Comparison of ENCODE assay signal across 8 cellular contexts in the genomic region with DNA sequence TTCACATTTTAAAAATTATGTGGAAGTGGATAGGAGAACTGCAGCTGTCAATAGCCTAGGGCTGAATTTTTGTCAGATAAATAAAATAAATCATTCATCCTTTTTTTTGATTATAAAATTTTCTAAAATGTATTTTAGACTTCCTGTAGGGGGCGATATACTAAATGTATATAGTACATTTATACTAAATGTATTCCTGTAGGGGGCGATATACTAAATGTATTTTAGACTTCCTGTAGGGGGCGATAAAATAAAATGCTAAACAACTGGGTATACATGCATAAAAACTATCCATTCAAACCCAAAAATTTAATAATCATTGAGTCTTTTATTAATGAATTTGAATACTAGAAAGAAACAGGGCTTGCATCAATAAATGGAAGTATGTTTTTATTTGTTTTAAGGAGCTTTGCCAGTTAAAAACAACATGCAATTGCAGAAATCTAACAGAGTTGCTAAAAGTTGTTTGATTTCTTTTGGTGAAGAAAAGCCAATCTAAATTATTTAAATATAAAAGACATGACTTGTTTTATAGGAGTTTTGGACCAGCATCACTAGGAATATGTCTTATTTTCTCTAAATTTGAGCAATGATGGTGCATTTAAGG. TPM values are rescaled to one million over a fixed set of nuclear protein-coding genes. Genes with fewer than 3 reads are reported as not detected.
DNase-seq lines count a peak whose midpoint lies in the region; ATAC-seq, FAIRE-seq and TF ChIP-seq lines count a peak whose summit lies in the region.

No MANE protein-coding gene starts in this region.

- TF ChIP-seq CTCF in right atrium auricular region (IDR thresholded peaks at IDR 0.05): peak; percentile 75 to 87
- TF ChIP-seq CTCF in Loucy (conservative IDR thresholded peaks at IDR 0.05; ENCODE audit: low read length): peak; percentile 100
- TF ChIP-seq CTCF in tibial artery (IDR thresholded peaks at IDR 0.05): peak; percentile 60 to 61

- H3K9ac ChIP-seq in Loucy (ENCODE audit: low read depth, low read length, poor library complexity, severe bottlenecking): no peak overlapping the region

- peaks cover 0 to 18% of the 10 kb centered on the region in 2 donors for H3K4me1 ChIP-seq in right atrium auricular region
- no peaks in the 10 kb centered on the region for H3K4me1 ChIP-seq in right cardiac atrium (ENCODE audit: control insufficient read depth, insufficient read depth, low read length)
- no peaks in the 10 kb centered on the region for H3K4me1 ChIP-seq in Loucy (ENCODE audit: insufficient read depth, low read length, poor library complexity, severe bottlenecking)
- H3K4me1 ChIP-seq in tibial artery: peaks cover 0 to 6% (median 2%) of the 10 kb centered on the region in 4 donors

- H3K4me2 ChIP-seq in Loucy (ENCODE audit: low read depth, low read length, poor library complexity, severe bottlenecking): no peak overlapping the region

- intact Hi-C loops in right cardiac atrium (cut with DNase I): loop anchor here (5.0 to 10.0 kb wide), 3 partner anchors 85 to 118 kb away; no protein-coding TSS in a partner anchor
- intact Hi-C loops in tibial artery (cut with DNase I; ENCODE audit: low total_unique reads): loop anchor here (10.0 kb wide), 1 partner anchor 125 kb away; no protein-coding TSS in a partner anchor

- peak overlapping the region; percentile 27 for H2AFZ ChIP-seq in Loucy (ENCODE audit: low read length)

- H4K20me1 ChIP-seq in Loucy (ENCODE audit: insufficient read depth, low read length, poor library complexity, severe bottlenecking): no peaks in the 10 kb centered on the region

- DNase-seq in right atrium auricular region (ENCODE audit: low spot score) (no peak), right cardiac atrium (no peak), SKM-1 treated with dmso at 0.1 percent for 144 hours (lab: John Stamatoyannopoulos, UW; ENCODE audit: unreplicated experiment) (peak; percentile 69), frontal cortex (ENCODE audit: low spot score in 2 of 2) (no peak), tibial artery (no peak), hypothalamus (lab: John Stamatoyannopoulos, UW) (no peak)

- WGBS in right cardiac atrium: 22% methylated on average over 3 of the region's 3 CpGs

- H3K9me3 ChIP-seq in right atrium auricular region: no peaks in the 10 kb centered on the region
- H3K9me3 ChIP-seq in right cardiac atrium (ENCODE audit: control insufficient read depth, low read length): no peaks in the 10 kb centered on the region
- H3K9me3 ChIP-seq in Loucy (ENCODE audit: insufficient read depth, low read depth, low read length): no peaks in the 10 kb centered on the region
- no peaks in the 10 kb centered on the region for H3K9me3 ChIP-seq in tibial artery

- H3F3A ChIP-seq in Loucy (ENCODE audit: low read depth): no peaks in the 10 kb centered on the region

- no peak overlapping the region for H3K4me3 ChIP-seq in right atrium auricular region
- H3K4me3 ChIP-seq in right cardiac atrium (ENCODE audit: low read length): no peak overlapping the region
- H3K4me3 ChIP-seq in Loucy (ENCODE audit: low read length, poor library complexity, severe bottlenecking): no peak overlapping the region
- H3K4me3 ChIP-seq in tibial artery: no peak overlapping the region

- H3K27me3 ChIP-seq in right atrium auricular region (no peaks in the 10 kb centered on the region), right cardiac atrium (ENCODE audit: control insufficient read depth, insufficient read depth) (no peaks in the 10 kb centered on the region), Loucy (ENCODE audit: insufficient read depth, low read length, poor library complexity, severe bottlenecking) (no peaks in the 10 kb centered on the region), tibial artery (peaks cover 0 to 4% of the 10 kb centered on the region in 2 donors)

- no peaks in the 10 kb centered on the region for H3K79me2 ChIP-seq in Loucy (ENCODE audit: insufficient read depth, low read length)

- H3K9me2 ChIP-seq in Loucy (replicated peaks; ENCODE audit: low read depth, low read length): no peaks in the 10 kb centered on the region

- H3K36me3 ChIP-seq in right atrium auricular region (no peaks in the 10 kb centered on the region), Loucy (ENCODE audit: insufficient read depth, low read length) (no peaks in the 10 kb centered on the region), tibial artery (no peaks in the 10 kb centered on the region)

- ATAC-seq in right cardiac atrium (no peak), GM18870 (IDR thresholded peaks at IDR 0.05; ENCODE audit: unreplicated experiment) (no peak)

- H3K27ac ChIP-seq in right atrium auricular region: no peak overlapping the region
- no peak overlapping the region for H3K27ac ChIP-seq in right cardiac atrium (ENCODE audit: low read length)
- H3K27ac ChIP-seq in tibial artery: no peak overlapping the region

- FAIRE-seq in frontal cortex (lab: Jason Lieb, UNC): peak; percentile 28

RNA-seq across cellular contexts. Expression of gene CLCA1, which starts 31.4 kb away (rescaled TPM):
- total RNA-seq in right atrium auricular region: not detected
- total RNA-seq in right cardiac atrium: not detected
- not detected for polyA plus RNA-seq in right cardiac atrium
- not detected for total RNA-seq in frontal cortex

RNA-seq across cellular contexts. Expression of gene CLCA4, which starts 46.8 kb away (rescaled TPM):
- not detected for total RNA-seq in right atrium auricular region
- total RNA-seq in right cardiac atrium: under 1 TPM in 1 of 4 donors, not detected in 3; 0.11 TPM
- polyA plus RNA-seq in right cardiac atrium: 0.07 TPM
- not detected for total RNA-seq in frontal cortex
